In genomic region chr2:134717706-134718094, GRCh38 we compare ENCODE assay signal across 9 cellular contexts. TPM values are rescaled to one million over a fixed set of nuclear protein-coding genes. Genes with fewer than 3 reads are reported as not detected.
DNase-seq lines count a peak whose midpoint lies in the region; ATAC-seq and TF ChIP-seq lines count a peak whose summit lies in the region.
"Had no signal": no experiment of that assay in that cellular context is flagged by ENCODE, and none has a peak within 500 bp of the region (broad histone marks: within the 10 kb centered on the region; RNA-seq: fewer than 3 reads in every experiment).

No MANE protein-coding gene starts in this region.

- no peak for DNase-seq in CD4-positive, alpha-beta T cell
- DNase-seq in IMR-90, result no peak
- DNase-seq in AG08395 (ENCODE audit: low spot score), result no peak
- no peak for DNase-seq in HUDEP-2 (lab: John Stamatoyannopoulos, UW; ENCODE audit: unreplicated experiment in 76 of 76)
- no peak for DNase-seq in amygdala (lab: John Stamatoyannopoulos, UW)
- DNase-seq: NCI-H1436 treated with DMSO at 0.1 percent for 48 hours had no signal

- no peak overlapping the region for H2BK5ac ChIP-seq in IMR-90 (ENCODE audit: low read depth, low read length, poor library complexity, severe bottlenecking)

- POLR2A ChIA-PET in CD4-positive, alpha-beta T cell (lab: Charles Lee), result no interaction called here
- POLR2A ChIA-PET in IMR-90 (lab: Charles Lee; ENCODE audit: unreplicated experiment), result no interaction called here

- H3K4me1 ChIP-seq in IMR-90 (ENCODE audit: control insufficient read depth, insufficient read depth, low read length), result no peaks in the 10 kb centered on the region

- dilution Hi-C loops in IMR-90 (cut with HindIII; ENCODE audit: low sequenced_read_pairs, unreplicated experiment), result no loop called here

- H4K8ac ChIP-seq in IMR-90 (ENCODE audit: low read depth in 2 of 2, low read length in 2 of 2), result no peak overlapping the region

- no peaks in the 10 kb centered on the region for H3K36me3 ChIP-seq in IMR-90 (ENCODE audit: control insufficient read depth, insufficient read depth, low read length)

- no peak overlapping the region for H2AK5ac ChIP-seq in IMR-90 (ENCODE audit: low read depth, low read length)

- WGBS in IMR-90 (ENCODE audit: extremely low coverage in 2 of 2, insufficient read length in 1 of 2), 2 experiments, result 4% methylated on average over 4 of the region's 17 CpGs; no CpG with 5 or more reads in 1 of the 2 experiments

- H2BK20ac ChIP-seq in IMR-90 (ENCODE audit: low read depth, low read length), result no peak overlapping the region

- H3K18ac ChIP-seq in IMR-90 (ENCODE audit: low read depth, low read length), result no peak overlapping the region

- TF ChIP-seq RAD21 in IMR-90 (IDR thresholded peaks at IDR 0.05; ENCODE audit: low read length), result no peak

- H3K27ac Mint-ChIP-seq in CD4-positive, alpha-beta T cell, result no peak overlapping the region
- H3K27ac Mint-ChIP-seq in dendritic cell treated with granulocyte-macrophage colony-stimulating factor and Interleukin-4, amounts not matched to agents 40 ng/mL and 50 ng/mL, for 4 days, result no peak overlapping the region
- no peak overlapping the region for H3K27ac Mint-ChIP-seq in nephron

- no peak overlapping the region for H2BK120ac ChIP-seq in IMR-90 (ENCODE audit: low read depth, low read length)

- BruUV-seq in IMR-90 (replicated peaks; lab: Mats Ljungman, UMichigan), result no TSS peak

- H4K5ac ChIP-seq in IMR-90 (ENCODE audit: low read depth, low read length), result no peak overlapping the region

- H3K27me3 ChIP-seq in CD4-positive, alpha-beta T cell (ENCODE audit: control insufficient read depth, insufficient read depth, low read length), result peaks cover 54% of the 10 kb centered on the region
- H3K27me3 ChIP-seq in IMR-90 (ENCODE audit: control insufficient read depth, insufficient read depth, low read length), result peaks cover 57% of the 10 kb centered on the region

- H3K4me1 Mint-ChIP-seq in CD4-positive, alpha-beta T cell (ENCODE audit: low read depth), result peaks cover 39% of the 10 kb centered on the region
- peaks cover 39% of the 10 kb centered on the region for H3K4me1 Mint-ChIP-seq in dendritic cell treated with granulocyte-macrophage colony-stimulating factor and Interleukin-4, amounts not matched to agents 40 ng/mL and 50 ng/mL, for 4 days (ENCODE audit: low read depth)
- peaks cover 7% of the 10 kb centered on the region for H3K4me1 Mint-ChIP-seq in nephron

- no peaks in the 10 kb centered on the region for H3K9me3 Mint-ChIP-seq in CD4-positive, alpha-beta T cell
- no peaks in the 10 kb centered on the region for H3K9me3 Mint-ChIP-seq in dendritic cell treated with granulocyte-macrophage colony-stimulating factor and Interleukin-4, amounts not matched to agents 40 ng/mL and 50 ng/mL, for 4 days
- no peaks in the 10 kb centered on the region for H3K9me3 Mint-ChIP-seq in nephron

- no peaks in the 10 kb centered on the region for H4K20me1 ChIP-seq in IMR-90 (ENCODE audit: insufficient read depth, low read length)

- no peak overlapping the region for H3K56ac ChIP-seq in IMR-90 (ENCODE audit: extremely low read depth, insufficient read depth, low read length)

- H2AFZ ChIP-seq in IMR-90 (replicated peaks; ENCODE audit: low read length, poor library complexity), result peak overlapping the region; percentile 67

- H3K36me3 Mint-ChIP-seq in CD4-positive, alpha-beta T cell (ENCODE audit: low read depth), result no peaks in the 10 kb centered on the region
- no peaks in the 10 kb centered on the region for H3K36me3 Mint-ChIP-seq in dendritic cell treated with granulocyte-macrophage colony-stimulating factor and Interleukin-4, amounts not matched to agents 40 ng/mL and 50 ng/mL, for 4 days (ENCODE audit: low read depth)
- no peaks in the 10 kb centered on the region for H3K36me3 Mint-ChIP-seq in nephron (ENCODE audit: low read depth)

- H3K27ac ChIP-seq in CD4-positive, alpha-beta T cell (ENCODE audit: low read depth, low read length), result no peak overlapping the region
- H3K27ac ChIP-seq in IMR-90 (ENCODE audit: insufficient read depth, low read length), result no peak overlapping the region

- H3K79me1 ChIP-seq in IMR-90 (ENCODE audit: low read depth in 1 of 2, low read length in 2 of 2), result no peaks in the 10 kb centered on the region

- no peak overlapping the region for H3K9ac ChIP-seq in IMR-90 (ENCODE audit: low read depth, low read length)

- peak overlapping the region; percentile 76 for H3K4me3 Mint-ChIP-seq in CD4-positive, alpha-beta T cell
- peak overlapping the region; percentile 36 for H3K4me3 Mint-ChIP-seq in dendritic cell treated with granulocyte-macrophage colony-stimulating factor and Interleukin-4, amounts not matched to agents 40 ng/mL and 50 ng/mL, for 4 days
- H3K4me3 Mint-ChIP-seq in nephron, result peak overlapping the region; percentile 78 to 86 (median 83)

- TF ChIP-seq POLR2A in IMR-90 (IDR thresholded peaks at IDR 0.05; ENCODE audit: low read depth, low read length), result no peak

- H3K9me3 ChIP-seq in CD4-positive, alpha-beta T cell (ENCODE audit: control insufficient read depth, low read length), result no peaks in the 10 kb centered on the region
- H3K9me3 ChIP-seq in IMR-90 (ENCODE audit: control insufficient read depth, insufficient read depth, low read length), result no peaks in the 10 kb centered on the region

- H3K4ac ChIP-seq in IMR-90 (ENCODE audit: low read depth, low read length), result no peak overlapping the region

- no peak overlapping the region for H4K91ac ChIP-seq in IMR-90 (ENCODE audit: insufficient read depth, low read depth, low read length)

- TF ChIP-seq CTCF in CD4-positive, alpha-beta T cell (IDR thresholded peaks at IDR 0.05), result no peak
- no peak for TF ChIP-seq CTCF in IMR-90 (conservative IDR thresholded peaks at IDR 0.05; ENCODE audit: low read depth, low read length)
- TF ChIP-seq CTCF in nephron (IDR thresholded peaks at IDR 0.05; ENCODE audit: unreplicated experiment in 3 of 3), result no peak

- H3K4me2 ChIP-seq in IMR-90 (ENCODE audit: low read depth, low read length), result no peak overlapping the region

- H3K4me3 ChIP-seq in IMR-90 (ENCODE audit: insufficient read depth, low read depth, low read length), result no peak overlapping the region

- H3K14ac ChIP-seq in IMR-90 (replicated peaks; ENCODE audit: low read depth, low read length), result no peak overlapping the region

- CTCF ChIA-PET in CD4-positive, alpha-beta T cell (lab: Charles Lee), result no interaction called here
- CTCF ChIA-PET in IMR-90 (lab: Yijun Ruan, JAX), result no interaction called here

- no peak overlapping the region for H2BK15ac ChIP-seq in IMR-90 (ENCODE audit: low read depth, low read length)

- intact Hi-C loops in CD4-positive, alpha-beta T cell (cut with DNase I, micrococcal nuclease), result loop anchor here in 1 of 2 experiments (5.0 kb wide), 1 partner anchor 45 kb away; no protein-coding TSS in a partner anchor
- intact Hi-C loops in IMR-90 (cut with micrococcal nuclease), result no loop called here
- intact Hi-C loops in dendritic cell treated with granulocyte-macrophage colony-stimulating factor and Interleukin-4, amounts not matched to agents 40 ng/mL and 50 ng/mL, for 4 days (cut with micrococcal nuclease), result loop anchor here (10.0 kb wide), 1 partner anchor 67 kb away; no protein-coding TSS in a partner anchor

- ATAC-seq in CD4-positive, alpha-beta T cell (ENCODE audit: poor library complexity), result no peak
- ATAC-seq in IMR-90 (ENCODE audit: low read depth), result no peak
- no peak for ATAC-seq in HG02885 (IDR thresholded peaks at IDR 0.05; ENCODE audit: poor library complexity, unreplicated experiment)

- H2AK9ac ChIP-seq in IMR-90 (replicated peaks; ENCODE audit: low read depth, low read length, poor library complexity), result no peak overlapping the region

- in situ Hi-C loops in IMR-90 (cut with MboI; ENCODE audit: low sequenced_read_pairs), result no loop called here

- no peak overlapping the region for H3K23ac ChIP-seq in IMR-90 (ENCODE audit: low read depth, low read length)

- H3K9me1 ChIP-seq in IMR-90 (ENCODE audit: insufficient read depth, low read length), result no peaks in the 10 kb centered on the region

- peaks cover 79% of the 10 kb centered on the region for H3K27me3 Mint-ChIP-seq in CD4-positive, alpha-beta T cell
- H3K27me3 Mint-ChIP-seq in dendritic cell treated with granulocyte-macrophage colony-stimulating factor and Interleukin-4, amounts not matched to agents 40 ng/mL and 50 ng/mL, for 4 days, result peaks cover 87% of the 10 kb centered on the region
- H3K27me3 Mint-ChIP-seq in nephron (ENCODE audit: low read depth), result peaks cover 92% of the 10 kb centered on the region

TF ChIP-seq in IMR-90, 13 proteins besides CTCF, POLR2A, EP300 and RAD21 (continues in another document):
- TF ChIP-seq BHLHE40 (IDR thresholded peaks at IDR 0.05; ENCODE audit: low read depth, low read length), result no peak
- TF ChIP-seq USF2 (IDR thresholded peaks at IDR 0.05; ENCODE audit: low read depth, low read length), result no peak
- no peak for TF ChIP-seq NFE2L2 (IDR thresholded peaks at IDR 0.05; ENCODE audit: low read depth, low read length)
- TF ChIP-seq CHD1 (IDR thresholded peaks at IDR 0.05; ENCODE audit: low read depth, low read length), result no peak
- TF ChIP-seq CEBPB (IDR thresholded peaks at IDR 0.05; ENCODE audit: low read depth, low read length), result no peak
- TF ChIP-seq SMC3 (IDR thresholded peaks at IDR 0.05; ENCODE audit: low read depth, low read length), result no peak
- no peak for TF ChIP-seq MAFK (IDR thresholded peaks at IDR 0.05; ENCODE audit: low read depth, low read length)
- TF ChIP-seq MXI1 (IDR thresholded peaks at IDR 0.05; ENCODE audit: borderline replicate concordance, low read depth, low read length), result no peak
- TF ChIP-seq ELK1 (IDR thresholded peaks at IDR 0.05; ENCODE audit: borderline replicate concordance, low read depth, low read length), result no peak

RNA-seq across cellular contexts. Expression of gene TMEM163, which starts 1.1 kb away (rescaled TPM):
- total RNA-seq in CD4-positive, alpha-beta T cell, result under 1 TPM; 0.14 to 0.47 TPM
- total RNA-seq in IMR-90 (2012; rRNA removed), result not detected in 2 replicates
- not detected in 2 replicates for polyA plus RNA-seq in IMR-90 (2012; rRNA removed)
- polyA plus RNA-seq in IMR-90 (2012; cell fraction: cytosol; rRNA removed), result not detected in 2 replicates
- polyA plus RNA-seq in IMR-90 (2012; cell fraction: nucleus; rRNA removed; ENCODE audit: low replicate concordance), result not detected in 2 replicates
